Comparison of ENCODE assay signal across 13 cellular contexts in genomic region chr16:28829747-28830146, GRCh38. TPM values are rescaled to one million over a fixed set of nuclear protein-coding genes. Genes with fewer than 3 reads are reported as not detected.
DNase-seq lines count a peak whose midpoint lies in the region; ATAC-seq, FAIRE-seq and TF ChIP-seq lines count a peak whose summit lies in the region.
"Had no signal": no experiment of that assay in that cellular context is flagged by ENCODE, and none has a peak within 500 bp of the region (broad histone marks: within the 10 kb centered on the region; RNA-seq: fewer than 3 reads in every experiment).

No MANE protein-coding gene starts in this region.

- peaks cover 97% of the 10 kb centered on the region for H4K20me1 ChIP-seq in astrocyte (ENCODE audit: insufficient read depth, low read length)

- H3K79me2 ChIP-seq in astrocyte (ENCODE audit: insufficient read depth, low read length), result peaks cover 73% of the 10 kb centered on the region

- no peaks in the 10 kb centered on the region for H3K27me3 ChIP-seq in Caco-2 (replicated peaks; ENCODE audit: control insufficient read depth, insufficient read depth, low read length)
- H3K27me3 ChIP-seq in astrocyte (ENCODE audit: insufficient read depth, low read length), result no peaks in the 10 kb centered on the region

- H3K36me3 ChIP-seq in Caco-2 (ENCODE audit: control insufficient read depth, insufficient read depth, low read length), result peaks cover 8% of the 10 kb centered on the region
- H3K36me3 ChIP-seq in astrocyte (ENCODE audit: insufficient read depth, low read length), result peaks cover 81% of the 10 kb centered on the region

- H3K36me3 Mint-ChIP-seq in activated CD8-positive, alpha-beta T cell treated with anti-CD3 and anti-CD28 coated beads for 36 hours (ENCODE audit: low read depth), result peaks cover 87% of the 10 kb centered on the region
- H3K36me3 Mint-ChIP-seq in activated CD8-positive, alpha-beta T cell treated with anti-CD3 and anti-CD28 coated beads, Interleukin-2, amount 10 ng/mL, durations not matched to agents 7 days and 5 days (ENCODE audit: low read depth), result peaks cover 88% of the 10 kb centered on the region
- H3K36me3 Mint-ChIP-seq in Caco-2 (ENCODE audit: insufficient read depth, unreplicated experiment), result peaks cover 100% of the 10 kb centered on the region
- peaks cover 46% of the 10 kb centered on the region for H3K36me3 Mint-ChIP-seq in astrocyte (ENCODE audit: low read depth, unreplicated experiment)
- peaks cover 52% of the 10 kb centered on the region for H3K36me3 Mint-ChIP-seq in neural crest cell (ENCODE audit: low read depth)

- peak overlapping the region; percentile 55 for H3K27ac Mint-ChIP-seq in activated CD8-positive, alpha-beta T cell treated with anti-CD3 and anti-CD28 coated beads for 36 hours
- H3K27ac Mint-ChIP-seq in activated CD8-positive, alpha-beta T cell treated with anti-CD3 and anti-CD28 coated beads, Interleukin-2, amount 10 ng/mL, durations not matched to agents 7 days and 5 days, result no peak overlapping the region
- H3K27ac Mint-ChIP-seq in Caco-2 (ENCODE audit: unreplicated experiment) (peak overlapping the region; percentile 48), astrocyte (ENCODE audit: unreplicated experiment) (no peak overlapping the region), neural crest cell (ENCODE audit: unreplicated experiment) (no peak overlapping the region)
- H3K27ac Mint-ChIP-seq: GM23338 had no signal

- no peaks in the 10 kb centered on the region; the same call in 1 of the 2 replicates for H3K4me1 ChIP-seq in Caco-2
- H3K4me1 ChIP-seq in astrocyte (ENCODE audit: insufficient read depth, low read length), result peaks cover 15% of the 10 kb centered on the region

- POLR2A ChIA-PET in activated CD8-positive, alpha-beta T cell treated with anti-CD3 and anti-CD28 coated beads for 36 hours (lab: Charles Lee), result interaction anchor here (1.7 to 20.4 kb wide), 2 partner anchors 12 to 123 kb away, joined by 4 to 485 read pairs; partner anchors contain the start of gene TUFM
- POLR2A ChIA-PET in activated CD8-positive, alpha-beta T cell treated with anti-CD3 and anti-CD28 coated beads, Interleukin-2, amount 10 ng/mL, durations not matched to agents 7 days and 5 days (lab: Charles Lee), result interaction anchor here (1.2 kb wide), 1 partner anchor 16 kb away, joined by 4 read pairs; the partner anchor contains the start of gene TUFM
- POLR2A ChIA-PET in Caco-2 (lab: Charles Lee), result interaction anchor here (0.7 kb wide), 1 partner anchor 16 kb away, joined by 3 read pairs; the partner anchor contains the start of gene TUFM

- no peak overlapping the region for H3K4me2 ChIP-seq in astrocyte (ENCODE audit: low read length)
- H3K4me2 ChIP-seq: GM23338 had no signal

- H3K4me3 ChIP-seq in Caco-2 (ENCODE audit: low read depth, low read length), result no peak overlapping the region
- no peak overlapping the region for H3K4me3 ChIP-seq in astrocyte (ENCODE audit: insufficient read depth, low read depth, low read length)
- H3K4me3 ChIP-seq: GM12878, GM23338 had no signal

- no peaks in the 10 kb centered on the region for H3K27me3 Mint-ChIP-seq in activated CD8-positive, alpha-beta T cell treated with anti-CD3 and anti-CD28 coated beads for 36 hours
- H3K27me3 Mint-ChIP-seq in activated CD8-positive, alpha-beta T cell treated with anti-CD3 and anti-CD28 coated beads, Interleukin-2, amount 10 ng/mL, durations not matched to agents 7 days and 5 days (ENCODE audit: low read depth), result no peaks in the 10 kb centered on the region
- H3K27me3 Mint-ChIP-seq in Caco-2 (ENCODE audit: insufficient read depth, unreplicated experiment) (no peaks in the 10 kb centered on the region), astrocyte (ENCODE audit: low read depth, unreplicated experiment) (no peaks in the 10 kb centered on the region), neural crest cell (ENCODE audit: low read depth) (no peaks in the 10 kb centered on the region)

- no peak for DNase-seq in activated CD8-positive, alpha-beta T cell treated with anti-CD3 and anti-CD28 coated beads for 36 hours
- DNase-seq in activated CD8-positive, alpha-beta T cell treated with anti-CD3 and anti-CD28 coated beads, Interleukin-2, amount 10 ng/mL, durations not matched to agents 7 days and 5 days, result no peak
- DNase-seq in Caco-2 (no peak), astrocyte (ENCODE audit: low read depth) (no peak), neural crest cell (ENCODE audit: low read depth, low spot score) (no peak), NCI-H2196 (lab: John Stamatoyannopoulos, UW; ENCODE audit: unreplicated experiment) (no peak), globus pallidus (ENCODE audit: low spot score) (no peak)
- DNase-seq: Calu3, DMS79 had no signal

- no peak for ATAC-seq in activated CD8-positive, alpha-beta T cell treated with anti-CD3 and anti-CD28 coated beads for 36 hours
- no peak for ATAC-seq in activated CD8-positive, alpha-beta T cell treated with anti-CD3 and anti-CD28 coated beads, Interleukin-2, amount 10 ng/mL, durations not matched to agents 7 days and 5 days
- no peak for ATAC-seq in HG03342 (IDR thresholded peaks at IDR 0.05; ENCODE audit: unreplicated experiment)
- ATAC-seq: GM12878, GM23338 had no signal

- H3K4me3 Mint-ChIP-seq in activated CD8-positive, alpha-beta T cell treated with anti-CD3 and anti-CD28 coated beads for 36 hours, result no peak overlapping the region
- H3K4me3 Mint-ChIP-seq in activated CD8-positive, alpha-beta T cell treated with anti-CD3 and anti-CD28 coated beads, Interleukin-2, amount 10 ng/mL, durations not matched to agents 7 days and 5 days, result no peak overlapping the region
- no peak overlapping the region for H3K4me3 Mint-ChIP-seq in Caco-2 (ENCODE audit: unreplicated experiment)
- peak overlapping the region; percentile 27 for H3K4me3 Mint-ChIP-seq in astrocyte (ENCODE audit: unreplicated experiment)
- peak overlapping the region; percentile 34 for H3K4me3 Mint-ChIP-seq in neural crest cell
- H3K4me3 Mint-ChIP-seq: GM23338 had no signal

- intact Hi-C loops in activated CD8-positive, alpha-beta T cell treated with anti-CD3 and anti-CD28 coated beads for 36 hours (cut with micrococcal nuclease), result no loop called here
- intact Hi-C loops in Caco-2 (cut with micrococcal nuclease; ENCODE audit: unreplicated experiment), result no loop called here

- BruUV-seq in Caco-2 (replicated peaks; lab: Mats Ljungman, UMichigan), result no TSS peak

- CTCF ChIA-PET in activated CD8-positive, alpha-beta T cell treated with anti-CD3 and anti-CD28 coated beads for 36 hours (lab: Charles Lee), result interaction anchor here (1.3 kb wide), 1 partner anchor 115 kb away, joined by 4 read pairs; no protein-coding TSS in a partner anchor
- CTCF ChIA-PET in activated CD8-positive, alpha-beta T cell treated with anti-CD3 and anti-CD28 coated beads, Interleukin-2, amount 10 ng/mL, durations not matched to agents 7 days and 5 days (lab: Charles Lee), result interaction anchor here (0.9 kb wide), 1 partner anchor 115 kb away, joined by 3 read pairs; no protein-coding TSS in a partner anchor
- CTCF ChIA-PET in Caco-2 (lab: Charles Lee), result no interaction called here

- no peaks in the 10 kb centered on the region for H3K9me3 ChIP-seq in Caco-2
- H3K9me3 ChIP-seq in astrocyte (ENCODE audit: insufficient read depth, low read depth, low read length), result no peaks in the 10 kb centered on the region

- TF ChIP-seq CTCF in activated CD8-positive, alpha-beta T cell treated with anti-CD3 and anti-CD28 coated beads for 36 hours (IDR thresholded peaks at IDR 0.05), result no peak
- no peak for TF ChIP-seq CTCF in Caco-2 (IDR thresholded peaks at IDR 0.05; ENCODE audit: insufficient read depth in 1 of 2, low read depth in 1 of 2, low read length in 1 of 2, severe bottlenecking in 1 of 2, unreplicated experiment in 1 of 2)
- no peak for TF ChIP-seq CTCF in astrocyte (IDR thresholded peaks at IDR 0.05; ENCODE audit: insufficient read depth, low read depth, low read length)
- no peak for TF ChIP-seq CTCF in neural crest cell (conservative IDR thresholded peaks at IDR 0.05)

- H2AFZ ChIP-seq in astrocyte (ENCODE audit: low read depth, low read length), result no peak overlapping the region
- H2AFZ ChIP-seq: GM23338 had no signal

- no peak overlapping the region for H3K9ac ChIP-seq in astrocyte (ENCODE audit: low read length)

- H3K4me1 Mint-ChIP-seq in activated CD8-positive, alpha-beta T cell treated with anti-CD3 and anti-CD28 coated beads for 36 hours (ENCODE audit: low read depth), result peaks cover 46% of the 10 kb centered on the region
- peaks cover 30% of the 10 kb centered on the region for H3K4me1 Mint-ChIP-seq in activated CD8-positive, alpha-beta T cell treated with anti-CD3 and anti-CD28 coated beads, Interleukin-2, amount 10 ng/mL, durations not matched to agents 7 days and 5 days (ENCODE audit: low read depth)
- H3K4me1 Mint-ChIP-seq in Caco-2 (ENCODE audit: low read depth, unreplicated experiment), result peaks cover 11% of the 10 kb centered on the region
- peaks cover 31% of the 10 kb centered on the region for H3K4me1 Mint-ChIP-seq in astrocyte (ENCODE audit: low read depth, unreplicated experiment)
- peaks cover 17% of the 10 kb centered on the region for H3K4me1 Mint-ChIP-seq in neural crest cell

- H3K27ac ChIP-seq in astrocyte (ENCODE audit: low read depth, low read length), result no peak overlapping the region
- H3K27ac ChIP-seq: 22Rv1 had no signal

- no peaks in the 10 kb centered on the region for H3K9me3 Mint-ChIP-seq in activated CD8-positive, alpha-beta T cell treated with anti-CD3 and anti-CD28 coated beads for 36 hours
- no peaks in the 10 kb centered on the region for H3K9me3 Mint-ChIP-seq in activated CD8-positive, alpha-beta T cell treated with anti-CD3 and anti-CD28 coated beads, Interleukin-2, amount 10 ng/mL, durations not matched to agents 7 days and 5 days (ENCODE audit: insufficient read depth)
- H3K9me3 Mint-ChIP-seq in Caco-2 (ENCODE audit: unreplicated experiment), result no peaks in the 10 kb centered on the region
- H3K9me3 Mint-ChIP-seq in astrocyte (ENCODE audit: unreplicated experiment), result no peaks in the 10 kb centered on the region
- no peaks in the 10 kb centered on the region for H3K9me3 Mint-ChIP-seq in neural crest cell
- H3K9me3 Mint-ChIP-seq: GM23338 had no signal

- FAIRE-seq in astrocyte (lab: Jason Lieb, UNC), result no peak
- FAIRE-seq: GM12878 had no signal

RNA-seq across cellular contexts. Expression of gene ATXN2L, which starts 6.9 kb away (rescaled TPM):
- 100 to 1,000 TPM; 322 to 333 TPM for total RNA-seq in activated CD8-positive, alpha-beta T cell treated with anti-CD3 and anti-CD28 coated beads for 36 hours
- 100 to 1,000 TPM; 256 to 269 TPM for total RNA-seq in activated CD8-positive, alpha-beta T cell treated with anti-CD3 and anti-CD28 coated beads, Interleukin-2, amount 10 ng/mL, durations not matched to agents 7 days and 5 days
- 329 and 352 TPM in 2 replicates for total RNA-seq in Caco-2 (2022)
- total RNA-seq in astrocyte, result 169 and 191 TPM in 2 replicates
- total RNA-seq in neural crest cell, result 272 and 276 TPM in 2 replicates

RNA-seq across cellular contexts. Expression of gene TUFM, which starts 16.4 kb away (rescaled TPM):
- 100 to 1,000 TPM; 309 to 323 TPM for total RNA-seq in activated CD8-positive, alpha-beta T cell treated with anti-CD3 and anti-CD28 coated beads for 36 hours
- total RNA-seq in activated CD8-positive, alpha-beta T cell treated with anti-CD3 and anti-CD28 coated beads, Interleukin-2, amount 10 ng/mL, durations not matched to agents 7 days and 5 days, result 100 to 1,000 TPM; 150 to 153 TPM
- 207 and 234 TPM in 2 replicates for total RNA-seq in Caco-2 (2022)
- total RNA-seq in astrocyte, result 136 and 147 TPM in 2 replicates
- total RNA-seq in neural crest cell, result 197 and 205 TPM in 2 replicates

RNA-seq across cellular contexts. Expression of gene SH2B1, which starts 33.9 kb away (rescaled TPM):
- 10 to 100 TPM; 31.2 to 31.5 TPM for total RNA-seq in activated CD8-positive, alpha-beta T cell treated with anti-CD3 and anti-CD28 coated beads for 36 hours
- total RNA-seq in activated CD8-positive, alpha-beta T cell treated with anti-CD3 and anti-CD28 coated beads, Interleukin-2, amount 10 ng/mL, durations not matched to agents 7 days and 5 days, result 10 to 100 TPM; 47.8 to 52.2 TPM
- total RNA-seq in Caco-2 (2022) (37.0 and 46.4 TPM in 2 replicates), astrocyte (27.6 and 34.2 TPM in 2 replicates), neural crest cell (60.6 and 66.9 TPM in 2 replicates)

RNA-seq across cellular contexts. Expression of gene ATP2A1, which starts 48.5 kb away (rescaled TPM):
- 1 to 10 TPM; 2.1 to 2.5 TPM for total RNA-seq in activated CD8-positive, alpha-beta T cell treated with anti-CD3 and anti-CD28 coated beads for 36 hours
- 1 to 10 TPM; 1.8 to 2.1 TPM for total RNA-seq in activated CD8-positive, alpha-beta T cell treated with anti-CD3 and anti-CD28 coated beads, Interleukin-2, amount 10 ng/mL, durations not matched to agents 7 days and 5 days
- total RNA-seq in Caco-2 (2022) (2.3 and 2.6 TPM in 2 replicates), astrocyte (1.0 and 2.0 TPM in 2 replicates), neural crest cell (3.1 and 3.3 TPM in 2 replicates)

Comparison
In these comparisons a context has a peak if more than half of its experiments do, and no peak if none do; other contexts are left out.
1. H3K27ac Mint-ChIP-seq: peak in activated CD8-positive, alpha-beta T cell treated with anti-CD3 and anti-CD28 coated beads for 36 hours (single experiment) and Caco-2 (single experiment); none in activated CD8-positive, alpha-beta T cell treated with anti-CD3 and anti-CD28 coated beads, Interleukin-2, amount 10 ng/mL, durations not matched to agents 7 days and 5 days (single experiment), astrocyte (single experiment) and neural crest cell (single experiment).
2. H3K4me3 Mint-ChIP-seq: peak in astrocyte (single experiment) and neural crest cell (single experiment); none in activated CD8-positive, alpha-beta T cell treated with anti-CD3 and anti-CD28 coated beads for 36 hours (single experiment), activated CD8-positive, alpha-beta T cell treated with anti-CD3 and anti-CD28 coated beads, Interleukin-2, amount 10 ng/mL, durations not matched to agents 7 days and 5 days (single experiment) and Caco-2 (single experiment).